2 cellular contexts compared by ENCODE assay signal in the genomic region with DNA sequence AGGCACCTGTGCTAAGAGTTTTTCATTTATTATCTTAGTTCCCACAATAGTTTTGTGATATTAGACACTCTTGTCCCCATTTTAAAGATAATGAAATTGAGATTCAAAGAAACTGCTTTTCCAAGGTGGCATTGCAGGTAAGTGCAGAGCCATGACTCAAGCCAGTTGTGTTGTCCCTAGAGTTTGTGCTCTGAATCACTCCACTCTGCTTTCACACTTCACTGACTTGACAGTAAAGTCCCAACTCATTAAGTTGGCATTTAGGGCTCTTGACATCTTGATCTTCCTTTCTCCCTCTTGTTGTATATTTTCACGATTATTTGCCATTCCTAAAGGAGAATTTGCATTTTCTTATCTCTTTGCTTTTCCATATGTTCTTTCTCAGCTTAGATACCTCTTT.
A peak's percentile ranks its signal among the peaks of the same experiment; 100 is the strongest.
TF ChIP-seq lines count a peak whose summit lies in the region.

No MANE protein-coding gene starts in this region.

TF ChIP-seq in HEK293, 187 proteins besides CTCF, POLR2A, EP300 and RAD21:
- no peak for TF ChIP-seq ZNF132 (tag by site-specific recombination; IDR thresholded peaks at IDR 0.05; ENCODE audit: borderline replicate concordance)
- 0 out of 2 replicates have a peak, but pooled peaks have one; percentile 19 for TF ChIP-seq ZNF600 (tag by site-specific recombination; IDR thresholded peaks at IDR 0.05)

TF ChIP-seq in H1, 55 proteins besides CTCF, POLR2A, EP300 and RAD21:
- TF ChIP-seq CREB1 (IDR thresholded peaks at IDR 0.05) (no peak), RNF2 (IDR thresholded peaks at IDR 0.05; ENCODE audit: borderline replicate concordance, low read depth, low read length, missing control alignments, poor library complexity, severe bottlenecking) (no peak), SP2 (IDR thresholded peaks at IDR 0.05; ENCODE audit: low read length) (no peak), TAF7 (optimal IDR thresholded peaks at IDR 0.05; ENCODE audit: borderline replicate concordance, low read depth, low read length) (no peak), EZH2 (IDR thresholded peaks at IDR 0.05; ENCODE audit: low read depth, low read length, severe bottlenecking) (no peak), EGR1 (IDR thresholded peaks at IDR 0.05; ENCODE audit: borderline replicate concordance, low read depth, low read length) (no peak), NANOG (IDR thresholded peaks at IDR 0.05; ENCODE audit: insufficient read depth, low read depth, low read length, poor library complexity, severe bottlenecking) (no peak), SAP30 (IDR thresholded peaks at IDR 0.05; ENCODE audit: insufficient read depth, insufficient replicate concordance, low read length) (no peak), SUZ12 (IDR thresholded peaks at IDR 0.05; ENCODE audit: low read length) (no peak), CBX5 (IDR thresholded peaks at IDR 0.05; ENCODE audit: low read depth, low read length) (no peak), SIN3A (conservative IDR thresholded peaks at IDR 0.05 in 1 of 2, IDR thresholded peaks at IDR 0.05 in 1 of 2; ENCODE audit: low read depth in 1 of 2, low read length in 2 of 2) (no peak), TCF12 (IDR thresholded peaks at IDR 0.05; ENCODE audit: low read depth, low read length) (no peak), JUND (IDR thresholded peaks at IDR 0.05; ENCODE audit: low read length) (no peak), RFX5 (IDR thresholded peaks at IDR 0.05; ENCODE audit: borderline replicate concordance, low read depth, low read length) (no peak), RXRA (IDR thresholded peaks at IDR 0.05; ENCODE audit: insufficient read depth, low read depth, low read length) (no peak), CHD2 (IDR thresholded peaks at IDR 0.05; ENCODE audit: low read length) (no peak), SRF (IDR thresholded peaks at IDR 0.05; ENCODE audit: low read depth, low read length) (no peak)
- TF ChIP-seq, protein P1, sequence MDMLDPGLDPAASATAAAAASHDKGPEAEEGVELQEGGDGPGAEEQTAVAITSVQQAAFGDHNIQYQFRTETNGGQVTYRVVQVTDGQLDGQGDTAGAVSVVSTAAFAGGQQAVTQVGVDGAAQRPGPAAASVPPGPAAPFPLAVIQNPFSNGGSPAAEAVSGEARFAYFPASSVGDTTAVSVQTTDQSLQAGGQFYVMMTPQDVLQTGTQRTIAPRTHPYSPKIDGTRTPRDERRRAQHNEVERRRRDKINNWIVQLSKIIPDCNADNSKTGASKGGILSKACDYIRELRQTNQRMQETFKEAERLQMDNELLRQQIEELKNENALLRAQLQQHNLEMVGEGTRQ (IDR thresholded peaks at IDR 0.05; ENCODE audit: low read length): no peak
- TF ChIP-seq, protein P2, sequence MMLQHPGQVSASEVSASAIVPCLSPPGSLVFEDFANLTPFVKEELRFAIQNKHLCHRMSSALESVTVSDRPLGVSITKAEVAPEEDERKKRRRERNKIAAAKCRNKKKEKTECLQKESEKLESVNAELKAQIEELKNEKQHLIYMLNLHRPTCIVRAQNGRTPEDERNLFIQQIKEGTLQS (IDR thresholded peaks at IDR 0.05; ENCODE audit: insufficient read depth, low read depth, low read length): no peak
